11 cellular contexts compared by ENCODE assay signal in genomic region chr2:237486334-237486818, GRCh38. TPM values are rescaled to one million over a fixed set of nuclear protein-coding genes. Genes with fewer than 3 reads are reported as not detected.
A peak's percentile ranks its signal among the peaks of the same experiment; 100 is the strongest.
DNase-seq lines count a peak whose midpoint lies in the region; ATAC-seq and TF ChIP-seq lines count a peak whose summit lies in the region.
"Had no signal": no experiment of that assay in that cellular context is flagged by ENCODE, and none has a peak within 500 bp of the region (broad histone marks: within the 10 kb centered on the region; RNA-seq: fewer than 3 reads in every experiment).

No MANE protein-coding gene starts in this region.

- peak overlapping the region; percentile 72 for H3K9ac ChIP-seq in NT2/D1 (ENCODE audit: insufficient read length, low read depth)
- peak overlapping the region; percentile 50 for H3K9ac ChIP-seq in neuronal stem cell (ENCODE audit: low read depth, low read length, poor library complexity)

- peak overlapping the region; percentile 19 for H2BK5ac ChIP-seq in neuronal stem cell (ENCODE audit: low read length)

- peak overlapping the region; percentile 22 for H2AFZ ChIP-seq in neuronal stem cell (ENCODE audit: low read length)

- H3K4me3 ChIP-seq in AG04449 (ENCODE audit: low read depth, low read length) (peak overlapping the region; percentile 78), NT2/D1 (ENCODE audit: insufficient read length, low read depth) (peak overlapping the region; percentile 62), fibroblast of mammary gland (ENCODE audit: control insufficient read depth, low read depth, low read length) (peak overlapping the region; percentile 75), neuronal stem cell (ENCODE audit: low read length in 2 of 2) (peak overlapping the region in 1 of 2 donors; percentile 76)

- no peaks in the 10 kb centered on the region for H3K4me1 Mint-ChIP-seq in natural killer cell
- H3K4me1 Mint-ChIP-seq: CD8-positive, alpha-beta memory T cell had no signal

- H3K9me3 Mint-ChIP-seq in natural killer cell, result no peaks in the 10 kb centered on the region

- no peak overlapping the region for H3K4ac ChIP-seq in neuronal stem cell (ENCODE audit: low read length)

- H3K27ac ChIP-seq in neuronal stem cell (replicated peaks; ENCODE audit: low read length), result no peak overlapping the region

- no peak overlapping the region for H2AK5ac ChIP-seq in neuronal stem cell (ENCODE audit: low read depth, low read length)

- POLR2A ChIA-PET in AG04449 (lab: Yijun Ruan, JAX), result interaction anchor here (2.0 to 2.9 kb wide), 2 partner anchors 14 to 73 kb away, joined by 8 to 11 read pairs; partner anchors contain the start of gene COL6A3

- CTCF ChIA-PET in AG04449 (lab: Yijun Ruan, JAX), result interaction anchor here (0.5 to 10.5 kb wide), 9 partner anchors 10 to 1848 kb away, joined by 3 to 82 read pairs (median 6); no protein-coding TSS in a partner anchor

- H2BK15ac ChIP-seq in neuronal stem cell (ENCODE audit: low read length), result no peak overlapping the region

- H3K4me1 ChIP-seq in NT2/D1 (ENCODE audit: insufficient read depth, insufficient read length), result peaks cover 13% of the 10 kb centered on the region
- H3K4me1 ChIP-seq in neuronal stem cell (ENCODE audit: control insufficient read depth in 2 of 2, insufficient read depth in 1 of 2, low read depth in 1 of 2, low read length in 2 of 2), result peaks cover 0 to 2% of the 10 kb centered on the region in 2 donors

- DNase-seq in AG04449 (ENCODE audit: low read depth, low spot score), result no peak
- DNase-seq in NT2/D1 (ENCODE audit: low read depth, low spot score), result no peak
- peak; percentile 44 for DNase-seq in fibroblast of mammary gland (ENCODE audit: low read depth)
- DNase-seq in neuronal stem cell (ENCODE audit: low spot score), result no peak
- DNase-seq in omental fat pad (ENCODE audit: low spot score), result no peak
- no peak for DNase-seq in epidermal melanocyte (ENCODE audit: insufficient read length, low spot score)
- no peak for DNase-seq in natural killer cell
- DNase-seq: activated naive CD8-positive, alpha-beta T cell treated with anti-CD3 and anti-CD28 coated beads for 36 hours; CD8-positive, alpha-beta memory T cell; NCI-H2081 had no signal

- H3K4me3 Mint-ChIP-seq in natural killer cell, result no peak overlapping the region
- H3K4me3 Mint-ChIP-seq: activated naive CD8-positive, alpha-beta T cell treated with anti-CD3 and anti-CD28 coated beads for 36 hours; CD8-positive, alpha-beta memory T cell had no signal

- H3K27me3 ChIP-seq in NT2/D1 (ENCODE audit: insufficient read depth, insufficient read length) (peaks cover 79% of the 10 kb centered on the region), neuronal stem cell (ENCODE audit: control insufficient read depth in 3 of 3, insufficient read depth in 3 of 3, low read depth in 1 of 3, low read length in 3 of 3) (peaks cover 11 to 70% (median 35%) of the 10 kb centered on the region in 3 experiments)

- H3K36me3 Mint-ChIP-seq in natural killer cell, result no peaks in the 10 kb centered on the region
- H3K36me3 Mint-ChIP-seq: activated naive CD8-positive, alpha-beta T cell treated with anti-CD3 and anti-CD28 coated beads for 36 hours; CD8-positive, alpha-beta memory T cell had no signal

- no peak overlapping the region for H3K27ac Mint-ChIP-seq in natural killer cell
- H3K27ac Mint-ChIP-seq: activated naive CD8-positive, alpha-beta T cell treated with anti-CD3 and anti-CD28 coated beads for 36 hours; CD8-positive, alpha-beta memory T cell had no signal

- H3K23ac ChIP-seq in neuronal stem cell (ENCODE audit: low read depth, low read length, poor library complexity), result no peak overlapping the region

- H3K79me1 ChIP-seq in neuronal stem cell (ENCODE audit: low read depth, low read length), result no peaks in the 10 kb centered on the region

- WGBS in neuronal stem cell (ENCODE audit: extremely low coverage in 2 of 2, insufficient read length in 2 of 2, insufficient replicate concordance in 1 of 2), 2 donors, result no CpG with 5 or more reads among the region's 36 CpGs

- H2BK120ac ChIP-seq in neuronal stem cell (ENCODE audit: low read depth, low read length), result no peak overlapping the region

- H4K8ac ChIP-seq in neuronal stem cell (ENCODE audit: low read depth, low read length), result no peak overlapping the region

- H3K18ac ChIP-seq in neuronal stem cell (ENCODE audit: low read length), result no peak overlapping the region

- H3K36me3 ChIP-seq in NT2/D1 (ENCODE audit: insufficient read depth, insufficient read length, low read length) (no peaks in the 10 kb centered on the region), neuronal stem cell (replicated peaks in 1 of 2; ENCODE audit: control insufficient read depth in 2 of 2, insufficient read depth in 2 of 2, low read length in 2 of 2) (no peaks in the 10 kb centered on the region)

- TF ChIP-seq CTCF in AG04449 (IDR thresholded peaks at IDR 0.05; ENCODE audit: insufficient read depth, low read length, missing control alignments), result no peak
- TF ChIP-seq CTCF in fibroblast of mammary gland (conservative IDR thresholded peaks at IDR 0.05; ENCODE audit: control insufficient read depth, insufficient read depth, low read depth, low read length), result no peak
- TF ChIP-seq CTCF in omental fat pad (IDR thresholded peaks at IDR 0.05), result no peak
- no peak for TF ChIP-seq CTCF in natural killer cell (IDR thresholded peaks at IDR 0.05)

- H4K91ac ChIP-seq in neuronal stem cell (ENCODE audit: low read depth, low read length, poor library complexity), result no peak overlapping the region

- peak overlapping the region; percentile 86 for H3K4me2 ChIP-seq in neuronal stem cell (ENCODE audit: insufficient read depth, low read length, poor library complexity, severe bottlenecking)

- intact Hi-C loops in natural killer cell (cut with micrococcal nuclease), result no loop called here

- ATAC-seq in omental fat pad (ENCODE audit: low FRiP score), result no peak
- no peak for ATAC-seq in natural killer cell
- ATAC-seq in GM21367 (IDR thresholded peaks at IDR 0.05; ENCODE audit: unreplicated experiment), result no peak

- H3K14ac ChIP-seq in neuronal stem cell (ENCODE audit: low read length), result no peak overlapping the region

- peaks cover 40 to 72% of the 10 kb centered on the region in 2 donors for H3K27me3 Mint-ChIP-seq in natural killer cell (ENCODE audit: low read depth in 2 of 2)

- H2BK12ac ChIP-seq in neuronal stem cell (ENCODE audit: low read length), result no peak overlapping the region

- H3K9me3 ChIP-seq in NT2/D1 (ENCODE audit: insufficient read depth, low read length) (peaks cover 8% of the 10 kb centered on the region), neuronal stem cell (replicated peaks in 1 of 2; ENCODE audit: control insufficient read depth in 2 of 2, insufficient read depth in 1 of 2, low read depth in 1 of 2, low read length in 2 of 2) (peaks cover 2 to 5% of the 10 kb centered on the region in 2 donors)

RNA-seq across cellular contexts. Expression of gene MLPH, which starts 0.7 kb away (rescaled TPM):
- polyA plus RNA-seq in neuronal stem cell (2013, experiment 1 of 2), result 0.03 TPM
- polyA plus RNA-seq in neuronal stem cell (2013, experiment 2 of 2), result 0.08 TPM
- total RNA-seq in omental fat pad, result 10 to 100 TPM in 1 of 4 donors, 1 to 10 TPM in 3; 3.8 to 23.6 (median 6.4) TPM
- not detected for total RNA-seq in natural killer cell
- total RNA-seq: activated naive CD8-positive, alpha-beta T cell treated with anti-CD3 and anti-CD28 coated beads for 36 hours; CD8-positive, alpha-beta memory T cell had no signal
- polyA plus RNA-seq: CD8-positive, alpha-beta memory T cell had no signal

Comparison
In these comparisons a context has a peak if more than half of its experiments do, and no peak if none do; other contexts are left out.
1. RNA of gene MLPH, which starts 0.7 kb away (total RNA-seq): 3.8 to 23.6 TPM in omental fat pad; not detected in natural killer cell; every median in the first group is over 4 times any median in the second.